Comparison of ENCODE assay signal across 9 cellular contexts in the genomic region with DNA sequence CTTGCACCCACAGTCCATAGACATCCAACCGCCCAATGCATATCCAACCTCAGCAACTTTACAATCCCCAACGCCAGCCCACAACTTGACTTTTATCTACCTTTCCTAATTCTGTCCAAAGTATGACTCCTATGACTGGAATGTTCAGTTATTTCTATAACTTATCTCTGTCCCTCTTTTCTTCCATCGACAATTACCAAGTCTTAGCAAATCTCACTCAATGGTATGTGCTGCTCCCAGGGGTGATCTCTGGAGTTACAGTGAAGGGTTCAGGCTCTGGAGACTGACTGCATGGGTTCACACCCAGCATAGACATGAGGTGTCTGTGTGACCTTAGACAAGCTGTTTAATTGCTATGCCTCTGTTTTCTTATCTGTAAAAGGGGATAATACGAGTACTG.
"Had no signal": no experiment of that assay in that cellular context is flagged by ENCODE, and none has a peak within 500 bp of the region (broad histone marks: within the 10 kb centered on the region; RNA-seq: fewer than 3 reads in every experiment).

No MANE protein-coding gene starts in this region.

- H3K4me3 Mint-ChIP-seq: GM23338, H9, IgD-negative memory B cell had no signal

- H3K4me2 ChIP-seq: GM23338 had no signal

- H3K9me3 Mint-ChIP-seq: GM23338, H9 had no signal

- FAIRE-seq: H1, H54, HepG2 had no signal

- H3K27ac ChIP-seq: HL-60 had no signal

- DNase-seq: H9, HCEC 1CT, KBM-7 had no signal

- H3K4me3 ChIP-seq: GM23338 had no signal

- H3K27ac Mint-ChIP-seq: GM23338, H9, IgD-negative memory B cell had no signal

- ATAC-seq: GM23338, HepG2 had no signal

- H3K4me1 Mint-ChIP-seq: GM23338, H9, IgD-negative memory B cell had no signal

- H2AFZ ChIP-seq: GM23338 had no signal
